11 cellular contexts compared by ENCODE assay signal in genomic region chr15:70605606-70606410, GRCh38.
DNase-seq lines count a peak whose midpoint lies in the region; ATAC-seq and TF ChIP-seq lines count a peak whose summit lies in the region.
"Had no signal": no experiment of that assay in that cellular context is flagged by ENCODE, and none has a peak within 500 bp of the region (broad histone marks: within the 10 kb centered on the region; RNA-seq: fewer than 3 reads in every experiment).

No MANE protein-coding gene starts in this region.

- no peak overlapping the region for H3K4me3 ChIP-seq in uterus

- peaks cover 10% of the 10 kb centered on the region for H3K27me3 Mint-ChIP-seq in activated CD4-positive, alpha-beta T cell treated with anti-CD3 and anti-CD28 coated beads, Interleukin-2, amount 10 ng/mL, durations not matched to agents 24 days and 14 days
- peaks cover 4% of the 10 kb centered on the region for H3K27me3 Mint-ChIP-seq in endothelial cell (ENCODE audit: unreplicated experiment)
- H3K27me3 Mint-ChIP-seq in nephron progenitor cell (ENCODE audit: low read depth, poor library complexity) = peaks cover 6% of the 10 kb centered on the region
- H3K27me3 Mint-ChIP-seq: activated naive CD8-positive, alpha-beta T cell treated with anti-CD3 and anti-CD28 coated beads, Interleukin-2, amount 50 U/mL, for 24 hours had no signal

- H3K4me1 Mint-ChIP-seq in activated CD4-positive, alpha-beta T cell treated with anti-CD3 and anti-CD28 coated beads, Interleukin-2, amount 10 ng/mL, durations not matched to agents 24 days and 14 days = no peaks in the 10 kb centered on the region
- peaks cover 29% of the 10 kb centered on the region for H3K4me1 Mint-ChIP-seq in endothelial cell (ENCODE audit: unreplicated experiment)
- H3K4me1 Mint-ChIP-seq in nephron progenitor cell = peaks cover 38% of the 10 kb centered on the region
- H3K4me1 Mint-ChIP-seq in stimulated activated effector memory CD8-positive, alpha-beta T cell treated with anti-CD3 and anti-CD28 coated beads, Interleukin-12 subunit alpha, Interleukin-12 subunit beta, amount 100 ng/mL, for 72 hours = no peaks in the 10 kb centered on the region
- H3K4me1 Mint-ChIP-seq: activated naive CD8-positive, alpha-beta T cell treated with anti-CD3 and anti-CD28 coated beads, Interleukin-2, amount 50 U/mL, for 24 hours had no signal

- peak; percentile 39 for DNase-seq in activated CD4-positive, alpha-beta T cell treated with anti-CD3 and anti-CD28 coated beads, Interleukin-2, amount 10 ng/mL, durations not matched to agents 24 days and 14 days
- no peak for DNase-seq in activated CD4-positive, alpha-beta T cell treated with anti-CD3 and anti-CD28 coated beads for 1 hour
- DNase-seq in endothelial cell (ENCODE audit: low spot score) = no peak
- peak; percentile 92 for DNase-seq in medulla oblongata (ENCODE audit: extremely low spot score)
- peak; percentile 77 to 83 for DNase-seq in uterus
- no peak for DNase-seq in nephron progenitor cell
- DNase-seq in SIG-M5 treated with dmso at 0.1 percent for 504 hours (lab: John Stamatoyannopoulos, UW; ENCODE audit: unreplicated experiment) = no peak
- DNase-seq in stimulated activated effector memory CD8-positive, alpha-beta T cell treated with anti-CD3 and anti-CD28 coated beads, Interleukin-12 subunit alpha, Interleukin-12 subunit beta, amount 100 ng/mL, for 72 hours (ENCODE audit: low spot score in 2 of 2) = no peak
- DNase-seq: activated naive CD8-positive, alpha-beta T cell treated with anti-CD3 and anti-CD28 coated beads, Interleukin-2, amount 50 U/mL, for 24 hours; SW 1271 had no signal

- H3K27me3 ChIP-seq in uterus = no peaks in the 10 kb centered on the region

- no peak for TF ChIP-seq CTCF in endothelial cell (IDR thresholded peaks at IDR 0.05; ENCODE audit: unreplicated experiment)
- TF ChIP-seq CTCF in uterus (IDR thresholded peaks at IDR 0.05) = no peak
- TF ChIP-seq CTCF in nephron progenitor cell (IDR thresholded peaks at IDR 0.05) = no peak

- H3K36me3 ChIP-seq in uterus = no peaks in the 10 kb centered on the region

- peaks cover 5 to 7% of the 10 kb centered on the region in 2 donors for H3K4me1 ChIP-seq in uterus

- H3K27ac Mint-ChIP-seq in activated CD4-positive, alpha-beta T cell treated with anti-CD3 and anti-CD28 coated beads, Interleukin-2, amount 10 ng/mL, durations not matched to agents 24 days and 14 days = no peak overlapping the region
- no peak overlapping the region for H3K27ac Mint-ChIP-seq in endothelial cell (ENCODE audit: unreplicated experiment)
- no peak overlapping the region for H3K27ac Mint-ChIP-seq in nephron progenitor cell
- H3K27ac Mint-ChIP-seq in stimulated activated effector memory CD8-positive, alpha-beta T cell treated with anti-CD3 and anti-CD28 coated beads, Interleukin-12 subunit alpha, Interleukin-12 subunit beta, amount 100 ng/mL, for 72 hours = no peak overlapping the region
- H3K27ac Mint-ChIP-seq: activated naive CD8-positive, alpha-beta T cell treated with anti-CD3 and anti-CD28 coated beads, Interleukin-2, amount 50 U/mL, for 24 hours had no signal

- intact Hi-C loops in activated CD4-positive, alpha-beta T cell treated with anti-CD3 and anti-CD28 coated beads, Interleukin-2, amount 10 ng/mL, durations not matched to agents 24 days and 14 days (cut with micrococcal nuclease) = no loop called here
- intact Hi-C loops in uterus (cut with DNase I; ENCODE audit: low total_unique reads) = no loop called here

- H3K36me3 Mint-ChIP-seq in activated CD4-positive, alpha-beta T cell treated with anti-CD3 and anti-CD28 coated beads, Interleukin-2, amount 10 ng/mL, durations not matched to agents 24 days and 14 days (ENCODE audit: low read depth) = no peaks in the 10 kb centered on the region
- H3K36me3 Mint-ChIP-seq in endothelial cell (ENCODE audit: low read depth, unreplicated experiment) (no peaks in the 10 kb centered on the region), nephron progenitor cell (ENCODE audit: low read depth) (no peaks in the 10 kb centered on the region)
- H3K36me3 Mint-ChIP-seq in stimulated activated effector memory CD8-positive, alpha-beta T cell treated with anti-CD3 and anti-CD28 coated beads, Interleukin-12 subunit alpha, Interleukin-12 subunit beta, amount 100 ng/mL, for 72 hours = no peaks in the 10 kb centered on the region

- peak overlapping the region; percentile 18 to 52 for H3K27ac ChIP-seq in uterus

- no peak for TF ChIP-seq POLR2A in uterus (IDR thresholded peaks at IDR 0.05)

- no peak overlapping the region for H3K4me3 Mint-ChIP-seq in activated CD4-positive, alpha-beta T cell treated with anti-CD3 and anti-CD28 coated beads, Interleukin-2, amount 10 ng/mL, durations not matched to agents 24 days and 14 days
- peak overlapping the region; percentile 0 for H3K4me3 Mint-ChIP-seq in endothelial cell (ENCODE audit: unreplicated experiment)
- no peak overlapping the region for H3K4me3 Mint-ChIP-seq in nephron progenitor cell
- H3K4me3 Mint-ChIP-seq in stimulated activated effector memory CD8-positive, alpha-beta T cell treated with anti-CD3 and anti-CD28 coated beads, Interleukin-12 subunit alpha, Interleukin-12 subunit beta, amount 100 ng/mL, for 72 hours = no peak overlapping the region
- H3K4me3 Mint-ChIP-seq: activated naive CD8-positive, alpha-beta T cell treated with anti-CD3 and anti-CD28 coated beads, Interleukin-2, amount 50 U/mL, for 24 hours; neural crest cell had no signal

- H3K9me3 Mint-ChIP-seq in activated CD4-positive, alpha-beta T cell treated with anti-CD3 and anti-CD28 coated beads, Interleukin-2, amount 10 ng/mL, durations not matched to agents 24 days and 14 days = no peaks in the 10 kb centered on the region
- H3K9me3 Mint-ChIP-seq in endothelial cell (ENCODE audit: unreplicated experiment) (no peaks in the 10 kb centered on the region), nephron progenitor cell (no peaks in the 10 kb centered on the region)
- no peaks in the 10 kb centered on the region for H3K9me3 Mint-ChIP-seq in stimulated activated effector memory CD8-positive, alpha-beta T cell treated with anti-CD3 and anti-CD28 coated beads, Interleukin-12 subunit alpha, Interleukin-12 subunit beta, amount 100 ng/mL, for 72 hours
- H3K9me3 Mint-ChIP-seq: activated naive CD8-positive, alpha-beta T cell treated with anti-CD3 and anti-CD28 coated beads, Interleukin-2, amount 50 U/mL, for 24 hours had no signal

- no peak for ATAC-seq in stimulated activated effector memory CD8-positive, alpha-beta T cell treated with anti-CD3 and anti-CD28 coated beads, Interleukin-12 subunit alpha, Interleukin-12 subunit beta, amount 100 ng/mL, for 72 hours
- ATAC-seq: activated naive CD8-positive, alpha-beta T cell treated with anti-CD3 and anti-CD28 coated beads, Interleukin-2, amount 50 U/mL, for 24 hours had no signal

- H3K9me3 ChIP-seq in uterus = no peaks in the 10 kb centered on the region

Comparison
In these comparisons a context has a peak if more than half of its experiments do, and no peak if none do; other contexts are left out.
1. DNase-seq: peak in activated CD4-positive, alpha-beta T cell treated with anti-CD3 and anti-CD28 coated beads, Interleukin-2, amount 10 ng/mL, durations not matched to agents 24 days and 14 days (single experiment), medulla oblongata (single experiment) and uterus (2 of 2); none in activated CD4-positive, alpha-beta T cell treated with anti-CD3 and anti-CD28 coated beads for 1 hour (single experiment), endothelial cell (single experiment), nephron progenitor cell (single experiment), SIG-M5 treated with dmso at 0.1 percent for 504 hours (single experiment) and stimulated activated effector memory CD8-positive, alpha-beta T cell treated with anti-CD3 and anti-CD28 coated beads, Interleukin-12 subunit alpha, Interleukin-12 subunit beta, amount 100 ng/mL, for 72 hours (0 of 2).